ENCODE assay signal across 28 cellular contexts in the genomic region with DNA sequence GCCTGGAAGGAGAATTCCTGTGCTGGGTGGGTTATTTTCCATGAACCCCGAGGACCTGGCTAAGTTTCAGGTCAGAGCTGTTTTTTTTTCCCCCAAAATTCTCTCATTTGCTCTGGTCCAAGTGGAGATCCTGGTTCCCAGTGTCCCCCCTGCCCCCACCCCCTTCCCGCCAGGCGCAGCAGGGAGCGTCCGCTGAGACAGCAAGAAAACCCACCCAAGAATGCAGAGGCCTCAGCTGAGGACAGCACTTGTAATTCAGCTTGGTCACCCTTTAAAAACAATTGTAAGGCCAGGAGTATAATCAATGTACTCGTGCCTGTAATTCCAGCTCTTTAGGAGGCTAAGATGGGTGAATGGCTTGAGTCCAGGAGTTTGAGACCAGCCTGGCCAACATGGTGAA. TPM values are rescaled to one million over a fixed set of nuclear protein-coding genes. Genes with fewer than 3 reads are reported as not detected.
"Had no signal": no experiment of that assay in that cellular context is flagged by ENCODE, and none has a peak within 500 bp of the region (broad histone marks: within the 10 kb centered on the region; RNA-seq: fewer than 3 reads in every experiment).

No MANE protein-coding gene starts in this region.

- H3K9me3 ChIP-seq: colonic mucosa, esophagus muscularis mucosa, gastrocnemius medialis, ovary, sigmoid colon, stomach, suprapubic skin had no signal

- FAIRE-seq: TTC549 had no signal

- H3K36me3 Mint-ChIP-seq: activated naive CD4-positive, alpha-beta T cell treated with anti-CD3 and anti-CD28 coated beads, Interleukin-2, amount 50 U/mL, for 24 hours; memory B cell; naive thymus-derived CD4-positive, alpha-beta T cell; stimulated activated memory B cell treated with anti-CD40 and anti-IgM and Interleukin-4, amounts not matched to agents 10 μg/mL and 1 μg/mL and 100 μg/mL, for 72 hours had no signal

- H3K27ac Mint-ChIP-seq: activated CD4-positive, alpha-beta T cell treated with anti-CD3 and anti-CD28 coated beads, Interleukin-2, amount 10 ng/mL, durations not matched to agents 7 days and 5 days; activated CD8-positive, alpha-beta T cell treated with anti-CD3 and anti-CD28 coated beads, Interleukin-2, amount 10 ng/mL, durations not matched to agents 7 days and 5 days; activated T-helper 1 cell treated with anti-CD3 and anti-CD28 coated beads, Interleukin-12 subunit alpha, Interleukin-12 subunit beta, Interleukin-2, Interleukin-4 antibody, amounts not matched to agents 30 ng/mL and 10 ng/mL and 1 ng/mL, durations not matched to agents 14 hours and 24 hours and 36 hours; memory B cell; naive thymus-derived CD4-positive, alpha-beta T cell; stimulated activated memory B cell treated with anti-CD40 and anti-IgM and Interleukin-4, amounts not matched to agents 10 μg/mL and 1 μg/mL and 100 μg/mL, for 72 hours had no signal

- ATAC-seq: activated CD8-positive, alpha-beta T cell treated with anti-CD3 and anti-CD28 coated beads, Interleukin-2, amount 10 ng/mL, durations not matched to agents 7 days and 5 days; gastrocnemius medialis; left ventricle myocardium superior; naive thymus-derived CD4-positive, alpha-beta T cell; stimulated activated memory B cell treated with anti-CD40 and anti-IgM and Interleukin-4, amounts not matched to agents 10 μg/mL and 1 μg/mL and 100 μg/mL, for 72 hours had no signal

- H3K36me3 ChIP-seq: brain microvascular endothelial cell, colonic mucosa, esophagus muscularis mucosa, gastrocnemius medialis, ovary, sigmoid colon, stomach, suprapubic skin, WERI-Rb-1 had no signal

- H3K4me1 ChIP-seq: colonic mucosa, gastrocnemius medialis, sigmoid colon had no signal

- DNase-seq: activated CD4-positive, alpha-beta T cell treated with anti-CD3 and anti-CD28 coated beads, Interleukin-2, amount 10 ng/mL, durations not matched to agents 7 days and 5 days; activated CD4-positive, CD25-positive, alpha-beta regulatory T cell treated with anti-CD3 and anti-CD28 coated beads, Interleukin-2, amount 50 U/mL, for 72 hours; activated CD8-positive, alpha-beta T cell treated with anti-CD3 and anti-CD28 coated beads, Interleukin-2, amount 10 ng/mL, durations not matched to agents 7 days and 5 days; activated gamma-delta T cell treated with Interleukin-2 at 50 U/mL for 16 hours; aorta; brain microvascular endothelial cell; central memory CD4-positive, alpha-beta T cell; colonic mucosa; gastrocnemius medialis; hippocampal formation; left ventricle myocardium superior; naive thymus-derived CD4-positive, alpha-beta T cell; sigmoid colon; stimulated activated CD4-positive, alpha-beta T cell treated with anti-CD3 and anti-CD28 coated beads, Interleukin-15, amount 100 ng/mL, for 24 hours; stomach; T-helper 1 cell; WERI-Rb-1 had no signal

- H3K27ac ChIP-seq: brain microvascular endothelial cell, colonic mucosa, esophagus muscularis mucosa, gastrocnemius medialis, stomach, suprapubic skin, WERI-Rb-1 had no signal

- H3K27me3 ChIP-seq: brain microvascular endothelial cell, colonic mucosa, esophagus muscularis mucosa, gastrocnemius medialis, ovary, sigmoid colon, suprapubic skin had no signal

- H3K9me3 Mint-ChIP-seq: activated naive CD4-positive, alpha-beta T cell treated with anti-CD3 and anti-CD28 coated beads, Interleukin-2, amount 50 U/mL, for 24 hours; activated T-helper 1 cell treated with anti-CD3 and anti-CD28 coated beads, Interleukin-12 subunit alpha, Interleukin-12 subunit beta, Interleukin-2, Interleukin-4 antibody, amounts not matched to agents 30 ng/mL and 10 ng/mL and 1 ng/mL, durations not matched to agents 14 hours and 24 hours and 36 hours; stimulated activated memory B cell treated with anti-CD40 and anti-IgM and Interleukin-4, amounts not matched to agents 10 μg/mL and 1 μg/mL and 100 μg/mL, for 72 hours had no signal

- H3K4me2 ChIP-seq: smooth muscle cell had no signal

- H3K4me3 ChIP-seq: colonic mucosa, esophagus muscularis mucosa, gastrocnemius medialis, ovary, sigmoid colon, smooth muscle cell, stomach, suprapubic skin had no signal

- H3K4me3 Mint-ChIP-seq: activated CD4-positive, alpha-beta T cell treated with anti-CD3 and anti-CD28 coated beads, Interleukin-2, amount 10 ng/mL, durations not matched to agents 7 days and 5 days; activated CD8-positive, alpha-beta T cell treated with anti-CD3 and anti-CD28 coated beads, Interleukin-2, amount 10 ng/mL, durations not matched to agents 7 days and 5 days; activated naive CD4-positive, alpha-beta T cell treated with anti-CD3 and anti-CD28 coated beads, Interleukin-2, amount 50 U/mL, for 24 hours; activated T-helper 1 cell treated with anti-CD3 and anti-CD28 coated beads, Interleukin-12 subunit alpha, Interleukin-12 subunit beta, Interleukin-2, Interleukin-4 antibody, amounts not matched to agents 30 ng/mL and 10 ng/mL and 1 ng/mL, durations not matched to agents 14 hours and 24 hours and 36 hours; memory B cell; naive thymus-derived CD4-positive, alpha-beta T cell; stimulated activated memory B cell treated with anti-CD40 and anti-IgM and Interleukin-4, amounts not matched to agents 10 μg/mL and 1 μg/mL and 100 μg/mL, for 72 hours had no signal

RNA-seq across cellular contexts. Expression of a gene that starts 11.4 kb away (rescaled TPM):
- total RNA-seq: activated CD4-positive, alpha-beta T cell treated with anti-CD3 and anti-CD28 coated beads, Interleukin-2, amount 10 ng/mL, durations not matched to agents 7 days and 5 days; activated CD8-positive, alpha-beta T cell treated with anti-CD3 and anti-CD28 coated beads, Interleukin-2, amount 10 ng/mL, durations not matched to agents 7 days and 5 days; activated T-helper 1 cell treated with anti-CD3 and anti-CD28 coated beads, Interleukin-12 subunit alpha, Interleukin-12 subunit beta, Interleukin-2, Interleukin-4 antibody, amounts not matched to agents 30 ng/mL and 10 ng/mL and 1 ng/mL, durations not matched to agents 14 hours and 24 hours and 36 hours; aorta; colonic mucosa; esophagus muscularis mucosa; gastrocnemius medialis; left ventricle myocardium superior; naive thymus-derived CD4-positive, alpha-beta T cell; ovary; pulmonary artery endothelial cell; sigmoid colon; smooth muscle cell; stomach; suprapubic skin; urinary bladder had no signal
- polyA plus RNA-seq: aorta; naive thymus-derived CD4-positive, alpha-beta T cell; ovary; smooth muscle cell; stomach; urinary bladder had no signal

RNA-seq across cellular contexts. Expression of a gene that starts 22.2 kb away (rescaled TPM):
- total RNA-seq: activated CD4-positive, alpha-beta T cell treated with anti-CD3 and anti-CD28 coated beads, Interleukin-2, amount 10 ng/mL, durations not matched to agents 7 days and 5 days had no signal
- polyA plus RNA-seq: naive thymus-derived CD4-positive, alpha-beta T cell had no signal

RNA-seq across cellular contexts. Expression of a gene that starts 45.1 kb away (rescaled TPM):
- total RNA-seq: activated CD4-positive, alpha-beta T cell treated with anti-CD3 and anti-CD28 coated beads, Interleukin-2, amount 10 ng/mL, durations not matched to agents 7 days and 5 days; activated CD8-positive, alpha-beta T cell treated with anti-CD3 and anti-CD28 coated beads, Interleukin-2, amount 10 ng/mL, durations not matched to agents 7 days and 5 days; activated T-helper 1 cell treated with anti-CD3 and anti-CD28 coated beads, Interleukin-12 subunit alpha, Interleukin-12 subunit beta, Interleukin-2, Interleukin-4 antibody, amounts not matched to agents 30 ng/mL and 10 ng/mL and 1 ng/mL, durations not matched to agents 14 hours and 24 hours and 36 hours; aorta; colonic mucosa; left ventricle myocardium superior; naive thymus-derived CD4-positive, alpha-beta T cell; pulmonary artery endothelial cell; sigmoid colon; stomach; suprapubic skin; urinary bladder had no signal
- polyA plus RNA-seq: naive thymus-derived CD4-positive, alpha-beta T cell had no signal
